Comparison of ENCODE assay signal across 18 cellular contexts in the genomic region with DNA sequence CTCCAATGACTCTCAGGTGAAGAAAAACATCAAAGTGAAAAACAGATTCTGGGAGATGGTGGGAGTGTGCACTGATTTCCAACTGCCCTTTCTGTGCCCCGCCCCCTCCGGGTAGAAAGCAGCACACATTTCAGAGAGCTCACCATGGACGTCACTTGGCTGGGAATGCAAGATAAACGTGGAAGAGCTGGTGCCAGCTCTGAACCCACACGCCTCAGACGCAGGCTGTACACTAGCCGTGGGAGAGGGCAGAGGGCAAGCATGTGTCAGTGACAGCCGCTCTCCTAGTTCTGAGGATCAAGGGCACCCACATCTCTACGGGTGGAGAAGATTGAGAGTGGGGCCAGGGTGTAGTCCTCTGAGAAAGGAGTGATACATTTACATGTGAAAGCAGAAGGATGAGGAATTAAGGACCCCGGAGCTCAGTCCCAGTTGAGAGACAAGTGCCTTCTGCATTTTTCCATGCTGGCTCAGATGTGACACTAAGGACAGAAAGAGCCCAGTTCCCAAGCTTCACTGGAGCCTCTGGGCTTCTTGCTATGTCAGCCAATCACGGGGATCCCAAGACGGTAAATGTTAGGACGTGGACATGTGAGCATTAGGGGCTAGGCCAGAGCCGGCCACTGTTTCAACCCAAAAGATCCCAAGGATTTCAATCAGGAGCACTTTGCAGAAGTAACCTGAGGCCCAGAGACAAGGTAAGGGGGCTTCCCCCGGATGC.
DNase-seq lines count a peak whose midpoint lies in the region; ATAC-seq and TF ChIP-seq lines count a peak whose summit lies in the region.
"Had no signal": no experiment of that assay in that cellular context is flagged by ENCODE, and none has a peak within 500 bp of the region (broad histone marks: within the 10 kb centered on the region; RNA-seq: fewer than 3 reads in every experiment).

No MANE protein-coding gene starts in this region.

- H3K4me1 ChIP-seq in Peyer's patch = peaks cover 0 to 25% (median 0%) of the 10 kb centered on the region in 4 donors
- H3K4me1 ChIP-seq in gastroesophageal sphincter = peaks cover 0 to 33% (median 8%) of the 10 kb centered on the region in 3 donors
- H3K4me1 ChIP-seq in lung (ENCODE audit: control insufficient read depth in 2 of 2, insufficient read depth in 2 of 2, low read length in 2 of 2) = peaks cover 8 to 11% of the 10 kb centered on the region in 2 donors
- H3K4me1 ChIP-seq in sigmoid colon = peaks cover 0 to 37% (median 33%) of the 10 kb centered on the region in 4 donors
- H3K4me1 ChIP-seq: A549 had no signal

- no TSS peak for BruUV-seq in MCF 10A (replicated peaks; lab: Mats Ljungman, UMichigan)

- H3K27me3 ChIP-seq in Peyer's patch (no peaks in the 10 kb centered on the region), gastroesophageal sphincter (no peaks in the 10 kb centered on the region), lung (ENCODE audit: control insufficient read depth, insufficient read depth) (no peaks in the 10 kb centered on the region), sigmoid colon (no peaks in the 10 kb centered on the region)
- H3K27me3 ChIP-seq: SJSA1 had no signal

- H3K9me3 Mint-ChIP-seq in CD14-positive monocyte = peaks cover 0 to 5% (median 0%) of the 10 kb centered on the region in 7 donors
- no peaks in the 10 kb centered on the region for H3K9me3 Mint-ChIP-seq in MCF 10A (ENCODE audit: unreplicated experiment)
- H3K9me3 Mint-ChIP-seq: CD8-positive, alpha-beta T cell had no signal

- H3K4me3 ChIP-seq in Peyer's patch (no peak overlapping the region), gastroesophageal sphincter (no peak overlapping the region), lung (no peak overlapping the region), sigmoid colon (no peak overlapping the region)
- H3K4me3 ChIP-seq: A549, SJSA1 had no signal

- DNase-seq in Peyer's patch (peak in 2 of 3 donors; percentile 57 to 62), lung (ENCODE audit: low spot score) (no peak), sigmoid colon (peak; percentile 77), CD14-positive monocyte (ENCODE audit: low spot score) (no peak), GM19238 (ENCODE audit: insufficient read length, low spot score) (no peak), MCF 10A (ENCODE audit: unreplicated experiment) (no peak)
- DNase-seq: activated CD8-positive, alpha-beta T cell treated with anti-CD3 and anti-CD28 coated beads, Interleukin-2, amount 10 ng/mL, durations not matched to agents 7 days and 5 days; CD8-positive, alpha-beta T cell; GF-D8; hippocampal formation; NCI-H1092 treated with DMSO at 0.1 percent for 48 hours; NCI-H226; stimulated activated CD4-positive, alpha-beta T cell treated with anti-CD3 and anti-CD28 coated beads, Interleukin-4, amount 100 ng/mL, for 24 hours had no signal

- intact Hi-C loops in sigmoid colon (cut with DNase I) = no loop called here
- intact Hi-C loops in CD14-positive monocyte (cut with micrococcal nuclease) = no loop called here
- intact Hi-C loops in MCF 10A (cut with micrococcal nuclease) = no loop called here

- H3K27me3 Mint-ChIP-seq in CD14-positive monocyte (ENCODE audit: low read depth in 3 of 3) (peaks cover 0 to 4% (median 3%) of the 10 kb centered on the region in 3 donors), MCF 10A (ENCODE audit: insufficient read depth, unreplicated experiment) (no peaks in the 10 kb centered on the region)
- H3K27me3 Mint-ChIP-seq: memory B cell had no signal

- no peak for TF ChIP-seq CTCF in Peyer's patch (IDR thresholded peaks at IDR 0.05)
- no peak for TF ChIP-seq CTCF in gastroesophageal sphincter (IDR thresholded peaks at IDR 0.05)
- no peak for TF ChIP-seq CTCF in lung (IDR thresholded peaks at IDR 0.05; ENCODE audit: control extremely low read depth, extremely low read depth)
- no peak for TF ChIP-seq CTCF in sigmoid colon (IDR thresholded peaks at IDR 0.05)
- TF ChIP-seq CTCF in CD14-positive monocyte (IDR thresholded peaks at IDR 0.05) = no peak
- no peak for TF ChIP-seq CTCF in MCF 10A (IDR thresholded peaks at IDR 0.05; ENCODE audit: unreplicated experiment)

- no peak for TF ChIP-seq EP300 in gastroesophageal sphincter (IDR thresholded peaks at IDR 0.05)
- TF ChIP-seq EP300 in sigmoid colon (IDR thresholded peaks at IDR 0.05) = peak in 2 of 4 donors; percentile 6 to 55

- H3K36me3 Mint-ChIP-seq in CD14-positive monocyte (peaks cover 47 to 59% of the 10 kb centered on the region in 2 donors), MCF 10A (ENCODE audit: insufficient read depth, unreplicated experiment) (peaks cover 56% of the 10 kb centered on the region)
- H3K36me3 Mint-ChIP-seq: CD8-positive, alpha-beta T cell had no signal

- H3K27ac ChIP-seq in Peyer's patch (peak overlapping the region in 1 of 4 donors; percentile 35), gastroesophageal sphincter (peak overlapping the region in 3 of 4 donors; percentile 54 to 64 (median 58)), lung (ENCODE audit: low read depth in 1 of 2, low read length in 1 of 2) (peak overlapping the region; percentile 8 to 54), sigmoid colon (peak overlapping the region; percentile 34 to 63 (median 52))
- H3K27ac ChIP-seq: A549, SJSA1 had no signal

- H3K4me3 Mint-ChIP-seq in CD14-positive monocyte (no peak overlapping the region), MCF 10A (ENCODE audit: unreplicated experiment) (no peak overlapping the region)
- H3K4me3 Mint-ChIP-seq: activated CD8-positive, alpha-beta T cell treated with anti-CD3 and anti-CD28 coated beads, Interleukin-2, amount 10 ng/mL, durations not matched to agents 7 days and 5 days; CD8-positive, alpha-beta T cell; memory B cell had no signal

- no peak for TF ChIP-seq POLR2A in Peyer's patch (IDR thresholded peaks at IDR 0.05)
- TF ChIP-seq POLR2A in gastroesophageal sphincter (IDR thresholded peaks at IDR 0.05) = no peak
- no peak for TF ChIP-seq POLR2A in sigmoid colon (IDR thresholded peaks at IDR 0.05)

- POLR2A ChIA-PET in MCF 10A (lab: Yijun Ruan, JAX) = interaction anchor here (0.6 kb wide), 2 partner anchors 16 to 834 kb away, joined by 3 to 4 read pairs; no protein-coding TSS in a partner anchor

- peak overlapping the region in 1 of 7 donors; percentile 88 for H3K27ac Mint-ChIP-seq in CD14-positive monocyte
- no peak overlapping the region for H3K27ac Mint-ChIP-seq in MCF 10A (ENCODE audit: low read depth, unreplicated experiment)
- H3K27ac Mint-ChIP-seq: activated CD8-positive, alpha-beta T cell treated with anti-CD3 and anti-CD28 coated beads, Interleukin-2, amount 10 ng/mL, durations not matched to agents 7 days and 5 days; CD8-positive, alpha-beta T cell; memory B cell had no signal

- WGBS in gastroesophageal sphincter (ENCODE audit: low coverage in 1 of 2), 2 donors = 55 to 79% methylated on average over 6 to 8 of the region's 15 CpGs
- 68 to 85% methylated on average over 15 of the region's 15 CpGs for WGBS in lung, 2 donors
- 54 to 82% methylated on average over 15 of the region's 15 CpGs for WGBS in sigmoid colon, 2 donors

- ATAC-seq in gastroesophageal sphincter (peak; percentile 43), lung (ENCODE audit: insufficient read depth, low FRiP score) (peak; percentile 48), HG02970 (IDR thresholded peaks at IDR 0.05; ENCODE audit: low FRiP score, unreplicated experiment) (no peak)
- ATAC-seq: A549; activated CD8-positive, alpha-beta T cell treated with anti-CD3 and anti-CD28 coated beads, Interleukin-2, amount 10 ng/mL, durations not matched to agents 7 days and 5 days; CD8-positive, alpha-beta T cell had no signal

- H3K9me3 ChIP-seq in Peyer's patch (no peaks in the 10 kb centered on the region), gastroesophageal sphincter (no peaks in the 10 kb centered on the region), lung (ENCODE audit: control insufficient read depth in 2 of 2, insufficient read depth in 1 of 2, low read length in 1 of 2) (no peaks in the 10 kb centered on the region), sigmoid colon (no peaks in the 10 kb centered on the region)
- H3K9me3 ChIP-seq: A549, SJSA1 had no signal

- CTCF ChIA-PET in MCF 10A (lab: Yijun Ruan, JAX) = no interaction called here

- H3K4me1 Mint-ChIP-seq in CD14-positive monocyte (no peaks in the 10 kb centered on the region), MCF 10A (ENCODE audit: insufficient read depth, unreplicated experiment) (no peaks in the 10 kb centered on the region)

- H3K36me3 ChIP-seq in Peyer's patch = peaks cover 0 to 5% (median 0%) of the 10 kb centered on the region in 3 donors
- peaks cover 0 to 40% of the 10 kb centered on the region in 2 donors for H3K36me3 ChIP-seq in gastroesophageal sphincter
- H3K36me3 ChIP-seq in lung (ENCODE audit: control insufficient read depth in 2 of 2, insufficient read depth in 2 of 2, low read length in 2 of 2) = peaks cover 0 to 14% of the 10 kb centered on the region in 2 donors
- H3K36me3 ChIP-seq in sigmoid colon = peaks cover 6 to 18% (median 7%) of the 10 kb centered on the region in 4 donors

Comparison
In these comparisons a context has a peak if more than half of its experiments do, and no peak if none do; other contexts are left out.
1. DNase-seq: peak in Peyer's patch (2 of 3) and sigmoid colon (single experiment); none in lung (single experiment), CD14-positive monocyte (single experiment), GM19238 (single experiment) and MCF 10A (single experiment).